In genomic region chr4:15232725-15233597, GRCh38 we compare ENCODE assay signal across 8 cellular contexts.
A peak's percentile ranks its signal among the peaks of the same experiment; 100 is the strongest.
DNase-seq lines count a peak whose midpoint lies in the region; FAIRE-seq and TF ChIP-seq lines count a peak whose summit lies in the region.

No MANE protein-coding gene starts in this region.

- dilution Hi-C loops in endothelial cell of umbilical vein (cut with MboI; ENCODE audit: extremely low pct_ligation_motif_present, low sequenced_read_pairs) = no loop called here

- no peak overlapping the region for H3K4me3 ChIP-seq in endothelial cell of umbilical vein (replicated peaks in 1 of 3; ENCODE audit: insufficient read depth in 1 of 3, low read depth in 1 of 3, low read length in 3 of 3)

- POLR2A ChIA-PET in endothelial cell of umbilical vein (lab: Charles Lee) = no interaction called here

- CTCF ChIA-PET in endothelial cell of umbilical vein (lab: Charles Lee) = interaction anchor here (1.0 to 2.1 kb wide), 4 partner anchors 24 to 1579 kb away, joined by 3 to 16 read pairs (median 8); no protein-coding TSS in a partner anchor

- no peaks in the 10 kb centered on the region for H4K20me1 ChIP-seq in endothelial cell of umbilical vein (replicated peaks; ENCODE audit: control insufficient read depth, extremely low read depth, insufficient read depth, low read length)

- H3K9ac ChIP-seq in endothelial cell of umbilical vein (replicated peaks; ENCODE audit: extremely low read depth, insufficient read depth, low read length) = no peak overlapping the region

- peak overlapping the region; percentile 29 for H2AFZ ChIP-seq in endothelial cell of umbilical vein (ENCODE audit: low read depth, low read length)

- intact Hi-C loops in endothelial cell of umbilical vein (cut with micrococcal nuclease) = loop anchor here (5.0 to 10.0 kb wide), 2 partner anchors 231 to 422 kb away; partner anchors contain the start of genes CPEB2 and FBXL5

- H3K4me1 ChIP-seq in endothelial cell of umbilical vein (ENCODE audit: control insufficient read depth, extremely low read depth, insufficient read depth, low read length) = no peaks in the 10 kb centered on the region

- H3K36me3 ChIP-seq in endothelial cell of umbilical vein (ENCODE audit: control insufficient read depth in 2 of 2, extremely low read depth in 1 of 2, insufficient read depth in 2 of 2, low read length in 2 of 2) = no peaks in the 10 kb centered on the region

- H3K4me2 ChIP-seq in endothelial cell of umbilical vein (ENCODE audit: insufficient read depth, low read length) = peak overlapping the region; percentile 5

- no peaks in the 10 kb centered on the region for H3K9me3 ChIP-seq in endothelial cell of umbilical vein (replicated peaks; ENCODE audit: control insufficient read depth, insufficient read depth, low read length)

- TF ChIP-seq POLR2A in endothelial cell of umbilical vein (IDR thresholded peaks at IDR 0.05; ENCODE audit: low read depth, low read length) = no peak

- H3K9me1 ChIP-seq in endothelial cell of umbilical vein (replicated peaks; ENCODE audit: control insufficient read depth, extremely low read depth, insufficient read depth, low read length) = no peaks in the 10 kb centered on the region

- H3K27me3 ChIP-seq in endothelial cell of umbilical vein (ENCODE audit: control insufficient read depth in 2 of 2, insufficient read depth in 2 of 2, low read length in 2 of 2) = no peaks in the 10 kb centered on the region

- no peak overlapping the region for H3K27ac ChIP-seq in endothelial cell of umbilical vein (ENCODE audit: insufficient read depth, low read depth, low read length)

- TF ChIP-seq CTCF in endothelial cell of umbilical vein (IDR thresholded peaks at IDR 0.05; ENCODE audit: extremely low read depth in 1 of 2, insufficient read depth in 1 of 2, low read depth in 1 of 2, low read length in 2 of 2) = no peak

- DNase-seq in NCI-H510A treated with DMSO at 0.1 percent for 48 hours (lab: John Stamatoyannopoulos, UW) (peak; percentile 8), NCI-H510A (lab: John Stamatoyannopoulos, UW) (no peak), RPMI7951 (ENCODE audit: low read depth) (peak; percentile 69), endothelial cell of umbilical vein (ENCODE audit: low read depth, low spot score) (peak; percentile 28), non-pigmented ciliary epithelial cell (ENCODE audit: low read depth) (peak; percentile 81), NCI-H1694 treated with DMSO at 0.1 percent for 48 hours (lab: John Stamatoyannopoulos, UW) (no peak), NCI-H2227 treated with DMSO at 0.1 percent for 48 hours (lab: John Stamatoyannopoulos, UW) (no peak)
- no peak for DNase-seq in stimulated activated CD4-positive, alpha-beta T cell treated with anti-CD3 and anti-CD28 coated beads, Interleukin-4, amount 100 ng/mL, for 24 hours

- no TSS peak for BruUV-seq in endothelial cell of umbilical vein (replicated peaks; lab: Mats Ljungman, UMichigan)

- no peaks in the 10 kb centered on the region for H3K79me2 ChIP-seq in endothelial cell of umbilical vein (ENCODE audit: control insufficient read depth, insufficient read depth, low read length)

- peak; percentile 12 for FAIRE-seq in endothelial cell of umbilical vein (lab: Jason Lieb, UNC)

TF ChIP-seq in endothelial cell of umbilical vein, 7 proteins besides CTCF, POLR2A, EP300 and RAD21:
- TF ChIP-seq MYC (IDR thresholded peaks at IDR 0.05; ENCODE audit: low read depth, low read length) (no peak), FOS (IDR thresholded peaks at IDR 0.05; ENCODE audit: borderline replicate concordance, insufficient read depth, low read length) (no peak), GATA2 (IDR thresholded peaks at IDR 0.05; ENCODE audit: insufficient read depth, insufficient read length, low read depth, low read length) (no peak), POLR2AphosphoS5 (IDR thresholded peaks at IDR 0.05; ENCODE audit: insufficient read depth, low read depth, low read length) (no peak), JUN (IDR thresholded peaks at IDR 0.05; ENCODE audit: borderline replicate concordance, insufficient read depth, insufficient read length, low read depth) (no peak), EZH2 (IDR thresholded peaks at IDR 0.05; ENCODE audit: borderline replicate concordance, low read depth, low read length, severe bottlenecking) (no peak), MAX (IDR thresholded peaks at IDR 0.05; ENCODE audit: insufficient read depth, insufficient read length) (no peak)

Comparison
In these comparisons a context has a peak if more than half of its experiments do, and no peak if none do; other contexts are left out.
1. DNase-seq: peak in NCI-H510A treated with DMSO at 0.1 percent for 48 hours (single experiment), RPMI7951 (single experiment), endothelial cell of umbilical vein (single experiment) and non-pigmented ciliary epithelial cell (single experiment); none in NCI-H510A (single experiment), NCI-H1694 treated with DMSO at 0.1 percent for 48 hours (single experiment), NCI-H2227 treated with DMSO at 0.1 percent for 48 hours (single experiment) and stimulated activated CD4-positive, alpha-beta T cell treated with anti-CD3 and anti-CD28 coated beads, Interleukin-4, amount 100 ng/mL, for 24 hours (single experiment).